In genomic region chr6:41734666-41735426, GRCh38 we compare ENCODE assay signal across 8 cellular contexts. TPM values are rescaled to one million over a fixed set of nuclear protein-coding genes. Genes with fewer than 3 reads are reported as not detected.
A peak's percentile ranks its signal among the peaks of the same experiment; 100 is the strongest.
DNase-seq lines count a peak whose midpoint lies in the region; ATAC-seq, FAIRE-seq and TF ChIP-seq lines count a peak whose summit lies in the region.

No MANE protein-coding gene starts in this region.

- H3K18ac ChIP-seq in neuronal stem cell (ENCODE audit: low read length), result peak overlapping the region; percentile 77

- no peak overlapping the region for H4K8ac ChIP-seq in neuronal stem cell (ENCODE audit: low read depth, low read length)

- no peak overlapping the region for H4K91ac ChIP-seq in neuronal stem cell (ENCODE audit: low read depth, low read length, poor library complexity)

- H3K27ac ChIP-seq in SJSA1 (no peak overlapping the region), gastroesophageal sphincter (peak overlapping the region; percentile 89 to 99 (median 92)), neuronal stem cell (replicated peaks; ENCODE audit: low read length) (no peak overlapping the region), subcutaneous abdominal adipose tissue (ENCODE audit: low read depth, low read length) (peak overlapping the region; percentile 80)

- no peaks in the 10 kb centered on the region for H3K9me3 ChIP-seq in SJSA1 (replicated peaks)
- no peaks in the 10 kb centered on the region for H3K9me3 ChIP-seq in gastroesophageal sphincter
- H3K9me3 ChIP-seq in neuronal stem cell (replicated peaks in 1 of 2; ENCODE audit: control insufficient read depth in 2 of 2, insufficient read depth in 1 of 2, low read depth in 1 of 2, low read length in 2 of 2), result no peaks in the 10 kb centered on the region
- H3K9me3 ChIP-seq in subcutaneous abdominal adipose tissue (ENCODE audit: control insufficient read depth in 5 of 5, low read length in 5 of 5), result no peaks in the 10 kb centered on the region

- H3K14ac ChIP-seq in neuronal stem cell (ENCODE audit: low read length), result no peak overlapping the region

- H3K27me3 ChIP-seq in SJSA1 (replicated peaks), result no peaks in the 10 kb centered on the region
- no peaks in the 10 kb centered on the region for H3K27me3 ChIP-seq in gastroesophageal sphincter
- peaks cover 0 to 44% (median 24%) of the 10 kb centered on the region in 3 experiments for H3K27me3 ChIP-seq in neuronal stem cell (ENCODE audit: control insufficient read depth in 3 of 3, insufficient read depth in 3 of 3, low read depth in 1 of 3, low read length in 3 of 3)
- H3K27me3 ChIP-seq in subcutaneous abdominal adipose tissue (ENCODE audit: control insufficient read depth in 5 of 5, insufficient read depth in 4 of 5, low read length in 5 of 5), result no peaks in the 10 kb centered on the region

- H3K27ac Mint-ChIP-seq in IgD-negative memory B cell, result peak overlapping the region in 2 of 3 donors; percentile 71 to 96

- peak overlapping the region; percentile 97 for H2AFZ ChIP-seq in neuronal stem cell (ENCODE audit: low read length)

- no peak overlapping the region for H2BK15ac ChIP-seq in neuronal stem cell (ENCODE audit: low read length)

- TF ChIP-seq CTCF in D721Med (IDR thresholded peaks at IDR 0.05; ENCODE audit: insufficient read depth, missing control alignments) (no peak), gastroesophageal sphincter (IDR thresholded peaks at IDR 0.05) (no peak)

- ATAC-seq in GM21423 (IDR thresholded peaks at IDR 0.05; ENCODE audit: unreplicated experiment) (peak; percentile 14), gastroesophageal sphincter (peak; percentile 75)

- peak in 1 of 2 donors; percentile 44 for TF ChIP-seq POLR2A in gastroesophageal sphincter (IDR thresholded peaks at IDR 0.05)

- no peak overlapping the region for H3K4ac ChIP-seq in neuronal stem cell (ENCODE audit: low read length)

- DNase-seq in D721Med (ENCODE audit: insufficient read length, low spot score), result peak; percentile 57
- peak; percentile 49 to 74 for DNase-seq in SJSA1 (ENCODE audit: low read depth in 1 of 2, low spot score in 2 of 2)
- DNase-seq in activated naive CD4-positive, alpha-beta T cell treated with anti-CD3 and anti-CD28 coated beads, Interleukin-2, amount 50 U/mL, for 16 hours, result peak; percentile 58
- DNase-seq in neuronal stem cell (ENCODE audit: low spot score), result peak; percentile 39

- H3K4me3 ChIP-seq in SJSA1 (peak overlapping the region; percentile 66), gastroesophageal sphincter (peak overlapping the region; percentile 64 to 99), neuronal stem cell (ENCODE audit: low read length in 2 of 2) (peak overlapping the region; percentile 51 to 83), subcutaneous abdominal adipose tissue (ENCODE audit: low read depth in 1 of 5, low read length in 5 of 5) (peak overlapping the region; percentile 35 to 80 (median 77))

- H2BK5ac ChIP-seq in neuronal stem cell (ENCODE audit: low read length), result no peak overlapping the region

- no peaks in the 10 kb centered on the region for H3K9me3 Mint-ChIP-seq in IgD-negative memory B cell

- FAIRE-seq in D721Med (lab: Jason Lieb, UNC), result no peak

- no peak overlapping the region for H2BK120ac ChIP-seq in neuronal stem cell (ENCODE audit: low read depth, low read length)

- peak overlapping the region; percentile 94 for H3K4me2 ChIP-seq in neuronal stem cell (ENCODE audit: insufficient read depth, low read length, poor library complexity, severe bottlenecking)

- H3K4me3 Mint-ChIP-seq in IgD-negative memory B cell, result peak overlapping the region; percentile 82 to 97 (median 91)

- H3K4me1 Mint-ChIP-seq in IgD-negative memory B cell, result peaks cover 4 to 15% (median 14%) of the 10 kb centered on the region in 3 donors

- peak overlapping the region; percentile 62 for H3K23ac ChIP-seq in neuronal stem cell (ENCODE audit: low read depth, low read length, poor library complexity)

- H3K79me1 ChIP-seq in neuronal stem cell (ENCODE audit: low read depth, low read length), result no peaks in the 10 kb centered on the region

- no peak overlapping the region for H2BK12ac ChIP-seq in neuronal stem cell (ENCODE audit: low read length)

- H3K4me1 ChIP-seq in SJSA1 (replicated peaks), result peaks cover 17% of the 10 kb centered on the region
- H3K4me1 ChIP-seq in gastroesophageal sphincter, result peaks cover 0 to 50% (median 14%) of the 10 kb centered on the region in 3 donors
- H3K4me1 ChIP-seq in neuronal stem cell (ENCODE audit: control insufficient read depth in 2 of 2, insufficient read depth in 1 of 2, low read depth in 1 of 2, low read length in 2 of 2), result peaks cover 11 to 23% of the 10 kb centered on the region in 2 donors
- peaks cover 6 to 42% (median 41%) of the 10 kb centered on the region in 5 donors for H3K4me1 ChIP-seq in subcutaneous abdominal adipose tissue (ENCODE audit: control insufficient read depth in 5 of 5, insufficient read depth in 5 of 5, low read length in 5 of 5)

- WGBS in gastroesophageal sphincter (ENCODE audit: low coverage in 1 of 2), 2 donors, result 0% methylated on average over 4 of the region's 76 CpGs; no CpG with 5 or more reads in 1 of the 2 donors
- WGBS in neuronal stem cell (ENCODE audit: extremely low coverage in 2 of 2, insufficient read length in 2 of 2, insufficient replicate concordance in 1 of 2), 2 donors, result no CpG with 5 or more reads among the region's 76 CpGs

- no peak for TF ChIP-seq EP300 in gastroesophageal sphincter (IDR thresholded peaks at IDR 0.05)

- no peak overlapping the region for H2AK5ac ChIP-seq in neuronal stem cell (ENCODE audit: low read depth, low read length)

- H3K9ac ChIP-seq in neuronal stem cell (ENCODE audit: low read depth, low read length, poor library complexity) (peak overlapping the region; percentile 71), subcutaneous abdominal adipose tissue (ENCODE audit: low read length in 5 of 5) (peak overlapping the region in 4 of 5 donors; percentile 77 to 92 (median 84))

- H3K36me3 Mint-ChIP-seq in IgD-negative memory B cell, result peaks cover 3% of the 10 kb centered on the region

- H3K27me3 Mint-ChIP-seq in IgD-negative memory B cell, result no peaks in the 10 kb centered on the region

- H3K36me3 ChIP-seq in SJSA1, result no peaks in the 10 kb centered on the region
- no peaks in the 10 kb centered on the region for H3K36me3 ChIP-seq in gastroesophageal sphincter
- H3K36me3 ChIP-seq in neuronal stem cell (replicated peaks in 1 of 2; ENCODE audit: control insufficient read depth in 2 of 2, insufficient read depth in 2 of 2, low read length in 2 of 2), result no peaks in the 10 kb centered on the region
- no peaks in the 10 kb centered on the region for H3K36me3 ChIP-seq in subcutaneous abdominal adipose tissue (ENCODE audit: control insufficient read depth in 5 of 5, insufficient read depth in 5 of 5, low read length in 5 of 5)

RNA-seq across cellular contexts. Expression of gene TFEB, which starts 0.6 kb away (rescaled TPM):
- 196 TPM for polyA plus RNA-seq in IgD-negative memory B cell
- total RNA-seq in SJSA1 (2014; rRNA removed; shearing (Covaris generic)), result 3.4 and 6.5 TPM in 2 replicates
- total RNA-seq in gastroesophageal sphincter, result 10 to 100 TPM; 16.6 to 42.8 (median 26.1) TPM
- polyA plus RNA-seq in neuronal stem cell (2013, experiment 1 of 2), result 1.1 TPM
- 1.1 TPM for polyA plus RNA-seq in neuronal stem cell (2013, experiment 2 of 2)

RNA-seq across cellular contexts. Expression of gene PGC, which starts 12.4 kb away (rescaled TPM):
- polyA plus RNA-seq in IgD-negative memory B cell, result not detected
- not detected in 2 replicates for total RNA-seq in SJSA1 (2014; rRNA removed; shearing (Covaris generic))
- total RNA-seq in gastroesophageal sphincter, result under 1 TPM in 1 of 4 donors, not detected in 3; 0.62 TPM
- 0.03 TPM for polyA plus RNA-seq in neuronal stem cell (2013, experiment 1 of 2)
- 0.07 TPM for polyA plus RNA-seq in neuronal stem cell (2013, experiment 2 of 2)

RNA-seq across cellular contexts. Expression of gene FRS3, which starts 44.9 kb away (rescaled TPM):
- 2.9 TPM for polyA plus RNA-seq in IgD-negative memory B cell
- total RNA-seq in SJSA1 (2014; rRNA removed; shearing (Covaris generic)), result 1.5 and 2.0 TPM in 2 replicates
- total RNA-seq in gastroesophageal sphincter, result 1 to 10 TPM; 1.3 to 6.5 (median 4.0) TPM
- 8.3 TPM for polyA plus RNA-seq in neuronal stem cell (2013, experiment 1 of 2)
- polyA plus RNA-seq in neuronal stem cell (2013, experiment 2 of 2), result 8.2 TPM

RNA-seq across cellular contexts. Expression of gene PRICKLE4, which starts 45.7 kb away (rescaled TPM):
- not detected for polyA plus RNA-seq in IgD-negative memory B cell
- total RNA-seq in SJSA1 (2014; rRNA removed; shearing (Covaris generic)), result not detected in 2 replicates
- total RNA-seq in gastroesophageal sphincter, result 1 to 10 TPM in 3 of 4 donors, under 1 TPM in 1; 0.94 to 5.0 (median 2.3) TPM
- 0.59 TPM for polyA plus RNA-seq in neuronal stem cell (2013, experiment 1 of 2)
- 1.0 TPM for polyA plus RNA-seq in neuronal stem cell (2013, experiment 2 of 2)

RNA-seq across cellular contexts. Expression of gene TOMM6, which starts 52.6 kb away (rescaled TPM):
- polyA plus RNA-seq in IgD-negative memory B cell, result 387 TPM
- total RNA-seq in SJSA1 (2014; rRNA removed; shearing (Covaris generic)), result 147 and 192 TPM in 2 replicates
- total RNA-seq in gastroesophageal sphincter, result 100 to 1,000 TPM in 1 of 4 donors, 10 to 100 TPM in 3; 74.2 to 120 (median 91.3) TPM
- 238 TPM for polyA plus RNA-seq in neuronal stem cell (2013, experiment 1 of 2)
- 259 TPM for polyA plus RNA-seq in neuronal stem cell (2013, experiment 2 of 2)

Comparison
In these comparisons a context has a peak if more than half of its experiments do, and no peak if none do; other contexts are left out.
1. H3K27ac ChIP-seq: peak in gastroesophageal sphincter (4 of 4) and subcutaneous abdominal adipose tissue (single experiment); none in SJSA1 (single experiment) and neuronal stem cell (single experiment).
2. Peak in every context shown above with its lines, with median percentiles within 50 percentile points of each other: DNase-seq and H3K4me3 ChIP-seq.